ENCODE assay signal across 1 cellular context in genomic region chr11:1792461-1792860, GRCh38.
TF ChIP-seq lines count a peak whose summit lies in the region.

No MANE protein-coding gene starts in this region.

TF ChIP-seq in GM12891, 5 proteins besides CTCF, POLR2A, EP300 and RAD21:
- TF ChIP-seq TAF1 (IDR thresholded peaks at IDR 0.05; ENCODE audit: low read depth, low read length) (no peak), SPI1 (IDR thresholded peaks at IDR 0.05; ENCODE audit: low read depth, low read length) (no peak), POU2F2 (IDR thresholded peaks at IDR 0.05; ENCODE audit: low read depth, low read length) (no peak), POLR2AphosphoS5 (IDR thresholded peaks at IDR 0.05; ENCODE audit: low read depth, low read length) (no peak), PAX5 (IDR thresholded peaks at IDR 0.05; ENCODE audit: insufficient read depth, low read length, severe bottlenecking) (no peak)
